19 cellular contexts compared by ENCODE assay signal in the genomic region with DNA sequence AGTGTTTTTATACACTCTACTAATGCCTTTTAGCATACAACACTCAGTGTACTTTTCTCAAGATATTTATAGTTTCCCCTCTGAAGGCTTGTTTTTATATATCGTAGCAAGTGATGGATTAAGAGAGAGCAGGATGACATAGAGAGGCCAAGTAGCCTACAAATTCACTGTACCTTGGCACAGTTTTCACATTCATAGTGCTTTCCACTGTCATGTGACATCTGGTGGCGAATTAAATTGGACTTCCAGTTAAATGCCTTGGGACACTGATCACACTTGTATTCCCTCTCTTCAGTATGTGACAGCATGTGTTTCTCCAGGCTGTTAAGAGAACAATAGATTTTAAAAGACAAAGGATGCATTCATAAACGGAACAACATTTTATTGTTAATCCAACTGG.
DNase-seq lines count a peak whose midpoint lies in the region; ATAC-seq and TF ChIP-seq lines count a peak whose summit lies in the region.
"Had no signal": no experiment of that assay in that cellular context is flagged by ENCODE, and none has a peak within 500 bp of the region (broad histone marks: within the 10 kb centered on the region; RNA-seq: fewer than 3 reads in every experiment).

No MANE protein-coding gene starts in this region.

- H3K27me3 ChIP-seq in ascending aorta (no peaks in the 10 kb centered on the region), colonic mucosa (no peaks in the 10 kb centered on the region)
- H3K27me3 ChIP-seq: MG63 had no signal

- H3K4me1 ChIP-seq in ascending aorta = peaks cover 0 to 9% of the 10 kb centered on the region in 2 donors
- H3K4me1 ChIP-seq in colonic mucosa = no peaks in the 10 kb centered on the region

- no peak for TF ChIP-seq EP300 in Ishikawa (IDR thresholded peaks at IDR 0.05; ENCODE audit: borderline replicate concordance)

- H3K9me3 ChIP-seq in ascending aorta = no peaks in the 10 kb centered on the region
- no peaks in the 10 kb centered on the region for H3K9me3 ChIP-seq in colonic mucosa
- H3K9me3 ChIP-seq: MG63 had no signal

- ATAC-seq in HG03378 (IDR thresholded peaks at IDR 0.05; ENCODE audit: unreplicated experiment) = no peak
- ATAC-seq: CD8-positive, alpha-beta T cell; GM12878 had no signal

- H3K36me3 ChIP-seq in ascending aorta = peaks cover 0 to 5% of the 10 kb centered on the region in 2 donors
- peaks cover 2% of the 10 kb centered on the region for H3K36me3 ChIP-seq in colonic mucosa
- H3K36me3 ChIP-seq: MG63 had no signal

- DNase-seq in DMS53 (lab: John Stamatoyannopoulos, UW) (peak; percentile 1), DMS53 treated with DMSO at 0.1 percent for 48 hours (lab: John Stamatoyannopoulos, UW; ENCODE audit: unreplicated experiment) (no peak), ascending aorta (ENCODE audit: low spot score in 2 of 2) (no peak), pons (ENCODE audit: low spot score) (peak; percentile 34), colonic mucosa (no peak), NCI-H1694 treated with DMSO at 0.1 percent for 48 hours (lab: John Stamatoyannopoulos, UW) (no peak)
- DNase-seq: CD8-positive, alpha-beta T cell; KBM-7; MG63; NCI-H1105; NCI-H187; NCI-H2171 treated with DMSO at 0.1 percent for 48 hours; OCI-M1 had no signal

- no peak for TF ChIP-seq RAD21 in Ishikawa (IDR thresholded peaks at IDR 0.05; ENCODE audit: low read depth)

- intact Hi-C loops in ascending aorta (cut with DNase I) (no loop called here), colonic mucosa (cut with DNase I) (no loop called here)

- H3K4me3 ChIP-seq in ascending aorta (no peak overlapping the region), colonic mucosa (no peak overlapping the region)
- H3K4me3 ChIP-seq: GM12878, MG63, SK-N-MC had no signal

- TF ChIP-seq CTCF in ascending aorta (IDR thresholded peaks at IDR 0.05) = no peak
- TF ChIP-seq CTCF in colonic mucosa (IDR thresholded peaks at IDR 0.05) = no peak

- no peak overlapping the region for H3K9ac ChIP-seq in colonic mucosa (ENCODE audit: low read depth in 2 of 2, low read length in 2 of 2)

- H3K27ac ChIP-seq in ascending aorta (peak overlapping the region; percentile 5 to 44), colonic mucosa (no peak overlapping the region)
- H3K27ac ChIP-seq: 22Rv1, RWPE1, SK-N-MC had no signal

TF ChIP-seq in Ishikawa, 13 proteins besides CTCF, POLR2A, EP300 and RAD21:
- TF ChIP-seq ZBTB7A (IDR thresholded peaks at IDR 0.05; ENCODE audit: low read depth) (no peak), TAF1 (IDR thresholded peaks at IDR 0.05; ENCODE audit: low read depth) (no peak), EGR1 (IDR thresholded peaks at IDR 0.05) (no peak), FOXM1 (IDR thresholded peaks at IDR 0.05; ENCODE audit: borderline replicate concordance, low read depth) (no peak), YY1 (IDR thresholded peaks at IDR 0.05; ENCODE audit: low read depth) (no peak), NFIC (IDR thresholded peaks at IDR 0.05) (no peak)
- TF ChIP-seq, protein P1, sequence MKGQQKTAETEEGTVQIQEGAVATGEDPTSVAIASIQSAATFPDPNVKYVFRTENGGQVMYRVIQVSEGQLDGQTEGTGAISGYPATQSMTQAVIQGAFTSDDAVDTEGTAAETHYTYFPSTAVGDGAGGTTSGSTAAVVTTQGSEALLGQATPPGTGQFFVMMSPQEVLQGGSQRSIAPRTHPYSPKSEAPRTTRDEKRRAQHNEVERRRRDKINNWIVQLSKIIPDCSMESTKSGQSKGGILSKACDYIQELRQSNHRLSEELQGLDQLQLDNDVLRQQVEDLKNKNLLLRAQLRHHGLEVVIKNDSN (IDR thresholded peaks at IDR 0.05) = peak; percentile 51; the same call in 1 of the 2 replicates

Comparison
In these comparisons a context has a peak if more than half of its experiments do, and no peak if none do; other contexts are left out.
1. DNase-seq: peak in DMS53 (single experiment) and pons (single experiment); none in DMS53 treated with DMSO at 0.1 percent for 48 hours (single experiment), ascending aorta (0 of 2), colonic mucosa (single experiment) and NCI-H1694 treated with DMSO at 0.1 percent for 48 hours (single experiment).